ENCODE assay signal across 11 cellular contexts in the genomic region with DNA sequence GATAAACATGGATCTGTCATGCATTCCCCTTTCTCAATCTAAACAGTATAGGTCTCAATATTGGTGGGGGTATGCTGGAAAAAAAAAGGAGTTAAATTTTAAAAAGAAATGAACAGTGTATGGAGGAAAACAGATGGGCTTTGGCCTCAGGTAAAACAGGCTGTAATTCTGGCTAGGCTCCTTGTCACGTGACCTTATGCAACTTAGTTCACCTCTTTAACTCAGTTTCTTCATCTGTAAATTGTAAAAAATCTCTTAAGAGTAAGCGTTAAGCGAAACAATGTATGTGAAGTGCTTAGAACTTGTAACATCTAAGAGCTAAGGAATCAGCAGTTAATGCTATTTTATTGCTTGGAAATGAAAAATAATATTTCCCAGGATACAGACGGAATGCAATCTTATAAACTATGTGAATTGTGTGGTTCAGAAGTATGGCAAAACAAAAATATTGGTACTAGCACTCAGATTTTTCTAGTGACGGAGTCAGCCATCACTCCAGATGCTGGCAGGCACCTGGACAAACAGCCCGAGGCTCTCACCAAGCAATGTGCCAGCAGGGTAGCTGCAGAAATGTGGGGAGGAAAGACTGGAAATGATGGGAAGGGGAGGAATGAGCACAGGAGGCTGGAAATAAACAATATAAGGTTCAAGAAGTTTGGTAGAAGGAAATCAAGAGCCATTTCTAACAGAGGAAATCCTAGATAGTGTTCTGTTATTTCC.
"Had no signal": no experiment of that assay in that cellular context is flagged by ENCODE, and none has a peak within 500 bp of the region (broad histone marks: within the 10 kb centered on the region; RNA-seq: fewer than 3 reads in every experiment).

No MANE protein-coding gene starts in this region.

- H2AFZ ChIP-seq: parathyroid adenoma had no signal

- H3K4me3 ChIP-seq: esophagus muscularis mucosa, skin epidermis, tibial nerve had no signal

- H3K9me3 ChIP-seq: esophagus muscularis mucosa, tibial nerve had no signal

- H3K9ac ChIP-seq: parathyroid adenoma had no signal

- H3K79me2 ChIP-seq: parathyroid adenoma had no signal

- DNase-seq: activated CD4-positive, alpha-beta memory T cell treated with anti-CD3 and anti-CD28 coated beads, Interleukin-2, amount 10 ng/mL, durations not matched to agents 7 days and 5 days; activated CD4-positive, CD25-positive, alpha-beta regulatory T cell treated with anti-CD3 and anti-CD28 coated beads, Interleukin-2, amount 50 U/mL, for 72 hours; activated gamma-delta T cell; activated T-cell treated with anti-CD3 and anti-CD28 coated beads, Interleukin-2, amount 50 U/mL, for 48 hours; amygdala; hypothalamus had no signal

- H3K27ac ChIP-seq: esophagus muscularis mucosa, parathyroid adenoma, skin epidermis, tibial nerve had no signal

- H3K36me3 ChIP-seq: esophagus muscularis mucosa, tibial nerve had no signal

- H3K4me1 ChIP-seq: esophagus muscularis mucosa, parathyroid adenoma had no signal

- FAIRE-seq: bronchial epithelial cell had no signal

- H3K27me3 ChIP-seq: esophagus muscularis mucosa, tibial nerve had no signal
